Comparison of ENCODE assay signal across 13 cellular contexts in genomic region chr6:99993533-99994251, GRCh38. TPM values are rescaled to one million over a fixed set of nuclear protein-coding genes. Genes with fewer than 3 reads are reported as not detected.
DNase-seq lines count a peak whose midpoint lies in the region; ATAC-seq, FAIRE-seq and TF ChIP-seq lines count a peak whose summit lies in the region.
"Had no signal": no experiment of that assay in that cellular context is flagged by ENCODE, and none has a peak within 500 bp of the region (broad histone marks: within the 10 kb centered on the region; RNA-seq: fewer than 3 reads in every experiment).

Gene MCHR2, minus strand, starts transcription at chr6:99994223. Its CDS starts 38,076 bp downstream, at chr6:99956147.

- H3K36me3 Mint-ChIP-seq in mesothelial cell of epicardium = no peaks in the 10 kb centered on the region

- H3K4me1 ChIP-seq in endocrine pancreas (ENCODE audit: control insufficient read depth, insufficient read depth, low read length) = no peaks in the 10 kb centered on the region
- peaks cover 0 to 9% (median 8%) of the 10 kb centered on the region in 4 donors for H3K4me1 ChIP-seq in tibial artery

- H3K4me3 Mint-ChIP-seq in mesothelial cell of epicardium = peak within 1 kb of the TSS; percentile 72
- H3K4me3 Mint-ChIP-seq: T-helper 2 cell treated with Interferon-gamma antibody and Interleukin-4, amounts not matched to agents 5 μg/mL and 100 μg/mL, for 36 hours had no signal

- DNase-seq in DMS53 (lab: John Stamatoyannopoulos, UW) (peak; percentile 53), DMS53 treated with DMSO at 0.1 percent for 48 hours (lab: John Stamatoyannopoulos, UW; ENCODE audit: unreplicated experiment) (no peak), mesothelial cell of epicardium (ENCODE audit: low spot score in 2 of 2, unreplicated experiment in 2 of 2) (peak in 1 of 2 experiments; percentile 41), tibial artery (no peak), GM19239 (ENCODE audit: insufficient read length, low spot score) (no peak)
- no peak for DNase-seq in effector CD8-positive, alpha-beta T cell (lab: John Stamatoyannopoulos, UW)
- DNase-seq: GF-D8, kidney had no signal

- no peak for ATAC-seq in GM19328 (IDR thresholded peaks at IDR 0.05; ENCODE audit: unreplicated experiment)

- intact Hi-C loops in tibial artery (cut with DNase I; ENCODE audit: low total_unique reads) = no loop called here

- H3K27me3 ChIP-seq in endocrine pancreas (ENCODE audit: control insufficient read depth, insufficient read depth, low read length) = no peaks in the 10 kb centered on the region
- H3K27me3 ChIP-seq in tibial artery = peaks cover 0 to 28% of the 10 kb centered on the region in 2 donors

- no peak within 1 kb of the TSS for H3K27ac ChIP-seq in tibial artery
- H3K27ac ChIP-seq: 22Rv1 had no signal

- H3K4me3 ChIP-seq in endocrine pancreas (ENCODE audit: control insufficient read depth, insufficient read depth, low read length) (peak within 1 kb of the TSS; percentile 31), tibial artery (peak within 1 kb of the TSS; percentile 12 to 20)

- TF ChIP-seq CTCF in mesothelial cell of epicardium (IDR thresholded peaks at IDR 0.05; ENCODE audit: unreplicated experiment) (no peak), tibial artery (IDR thresholded peaks at IDR 0.05) (no peak)

- H3K36me3 ChIP-seq in endocrine pancreas (ENCODE audit: control insufficient read depth, insufficient read depth, low read length) = no peaks in the 10 kb centered on the region
- no peaks in the 10 kb centered on the region for H3K36me3 ChIP-seq in tibial artery

- no peak for FAIRE-seq in GM19239 (lab: Jason Lieb, UNC)
- FAIRE-seq: colon, kidney had no signal

- H3K27ac Mint-ChIP-seq in mesothelial cell of epicardium = no peak within 1 kb of the TSS
- H3K27ac Mint-ChIP-seq: T-helper 2 cell treated with Interferon-gamma antibody and Interleukin-4, amounts not matched to agents 5 μg/mL and 100 μg/mL, for 36 hours had no signal

- H3K9ac ChIP-seq in endocrine pancreas (ENCODE audit: control insufficient read depth, insufficient read depth, low read length) = peak within 1 kb of the TSS; percentile 0

- H3K9me3 ChIP-seq in endocrine pancreas (ENCODE audit: control insufficient read depth, low read length) (no peaks in the 10 kb centered on the region), tibial artery (no peaks in the 10 kb centered on the region)

- H3K27me3 Mint-ChIP-seq in mesothelial cell of epicardium (ENCODE audit: low read depth) = peaks cover 69% of the 10 kb centered on the region

- H3K9me3 Mint-ChIP-seq in mesothelial cell of epicardium = no peaks in the 10 kb centered on the region
- H3K9me3 Mint-ChIP-seq: T-helper 2 cell treated with Interferon-gamma antibody and Interleukin-4, amounts not matched to agents 5 μg/mL and 100 μg/mL, for 36 hours had no signal

- H3K4me1 Mint-ChIP-seq in mesothelial cell of epicardium = peaks cover 9% of the 10 kb centered on the region

RNA-seq across cellular contexts. Expression of gene MCHR2, which starts in this region (rescaled TPM):
- not detected in 3 replicates for total RNA-seq in mesothelial cell of epicardium
- total RNA-seq: kidney had no signal
